16 cellular contexts compared by ENCODE assay signal in genomic region chr14:74983343-74983742, GRCh38. TPM values are rescaled to one million over a fixed set of nuclear protein-coding genes. Genes with fewer than 3 reads are reported as not detected.
"Had no signal": no experiment of that assay in that cellular context is flagged by ENCODE, and none has a peak within 500 bp of the region (broad histone marks: within the 10 kb centered on the region; RNA-seq: fewer than 3 reads in every experiment).

No MANE protein-coding gene starts in this region.

- H3K27me3 ChIP-seq: adrenal gland, body of pancreas, dorsolateral prefrontal cortex, thyroid gland had no signal

- H3K4me3 Mint-ChIP-seq: activated B cell treated with CpG ODN at 0.5 μM for 24 hours; activated CD4-positive, alpha-beta T cell treated with anti-CD3 and anti-CD28 coated beads, Interleukin-2, amount 10 ng/mL, durations not matched to agents 24 days and 14 days; mesothelial cell of epicardium; T-helper 17 cell had no signal

- ATAC-seq: body of pancreas had no signal

- H3K4me1 ChIP-seq: body of pancreas, parathyroid adenoma had no signal

- H3K36me3 ChIP-seq: adrenal gland, thyroid gland had no signal

- H3K27me3 Mint-ChIP-seq: activated B cell treated with CpG ODN at 0.5 μM for 24 hours had no signal

- H3K4me3 ChIP-seq: adrenal gland, body of pancreas, dorsolateral prefrontal cortex, skin epidermis, thyroid gland had no signal

- H3K9me3 Mint-ChIP-seq: activated B cell treated with CpG ODN at 0.5 μM for 24 hours; activated CD4-positive, alpha-beta T cell treated with anti-CD3 and anti-CD28 coated beads, Interleukin-2, amount 10 ng/mL, durations not matched to agents 24 days and 14 days; mesothelial cell of epicardium had no signal

- H3K9me3 ChIP-seq: adrenal gland, body of pancreas, thyroid gland had no signal

- H3K36me3 Mint-ChIP-seq: mesothelial cell of epicardium had no signal

- H3K27ac Mint-ChIP-seq: activated B cell treated with CpG ODN at 0.5 μM for 24 hours; activated CD4-positive, alpha-beta T cell treated with anti-CD3 and anti-CD28 coated beads, Interleukin-2, amount 10 ng/mL, durations not matched to agents 24 days and 14 days; mesothelial cell of epicardium had no signal

- FAIRE-seq: endometrium had no signal

- H3K9ac ChIP-seq: parathyroid adenoma had no signal

- H3K4me1 Mint-ChIP-seq: activated B cell treated with CpG ODN at 0.5 μM for 24 hours had no signal

- H3K27ac ChIP-seq: adrenal gland, body of pancreas, parathyroid adenoma, thyroid gland had no signal

- DNase-seq: activated B cell treated with CpG ODN at 0.5 μM for 24 hours; activated CD4-positive, alpha-beta T cell treated with anti-CD3 and anti-CD28 coated beads, Interleukin-2, amount 10 ng/mL, durations not matched to agents 24 days and 14 days; activated naive CD4-positive, alpha-beta T cell treated with anti-CD3 and anti-CD28 coated beads, Interleukin-2, amount 50 U/mL, for 16 hours; activated T-cell treated with anti-CD3 and anti-CD28 coated beads for 4 hours; body of pancreas; cerebellar nuclear complex; dorsolateral prefrontal cortex; kidney glomerular epithelial cell; stimulated activated CD4-positive, alpha-beta T cell treated with anti-CD3 and anti-CD28 coated beads, Interleukin-4, amount 100 ng/mL, for 4 hours; T-helper 17 cell; thyroid gland had no signal

- H3K79me2 ChIP-seq: parathyroid adenoma had no signal

- H2AFZ ChIP-seq: parathyroid adenoma had no signal

RNA-seq across cellular contexts. Expression of gene PGF, which starts 27.9 kb away (rescaled TPM):
- total RNA-seq: activated B cell treated with CpG ODN at 0.5 μM for 24 hours, T-helper 17 cell had no signal
